Comparison of ENCODE assay signal across 1 cellular context in genomic region chr13:79913141-79913827, GRCh38.
TF ChIP-seq lines count a peak whose summit lies in the region.

No MANE protein-coding gene starts in this region.

TF ChIP-seq in HEK293, 187 proteins besides CTCF, POLR2A, EP300 and RAD21 (continued from another document):
- TF ChIP-seq ZNF488 (tag by site-specific recombination; IDR thresholded peaks at IDR 0.05) (no peak), REST (tag by site-specific recombination; IDR thresholded peaks at IDR 0.05) (no peak), ZNF660 (tag by site-specific recombination; IDR thresholded peaks at IDR 0.05) (no peak), ZNF184 (tag by site-specific recombination; IDR thresholded peaks at IDR 0.05) (0 out of 2 replicates have a peak, but pooled peaks have one; percentile 28), ZBTB17 (tag by site-specific recombination; IDR thresholded peaks at IDR 0.05) (no peak), ZFP41 (tag by site-specific recombination; IDR thresholded peaks at IDR 0.05; ENCODE audit: borderline replicate concordance) (no peak), ZNF391 (tag by site-specific recombination; IDR thresholded peaks at IDR 0.05; ENCODE audit: borderline replicate concordance, low read depth) (no peak), PRDM4 (tag by site-specific recombination; IDR thresholded peaks at IDR 0.05) (peak; percentile 81), ZNF521 (tag by site-specific recombination; IDR thresholded peaks at IDR 0.05) (no peak), ZNF555 (tag by site-specific recombination; conservative IDR thresholded peaks at IDR 0.05) (no peak), ZNF792 (tag by site-specific recombination; IDR thresholded peaks at IDR 0.05) (no peak), ZNF558 (tag by site-specific recombination; IDR thresholded peaks at IDR 0.05) (no peak), ZNF473 (tag by site-specific recombination; IDR thresholded peaks at IDR 0.05) (no peak), ZNF791 (tag by site-specific recombination; IDR thresholded peaks at IDR 0.05) (no peak), KLF7 (tag by site-specific recombination; IDR thresholded peaks at IDR 0.05; ENCODE audit: borderline replicate concordance) (no peak), HIC1 (tag by site-specific recombination; IDR thresholded peaks at IDR 0.05) (peak; percentile 72), ZNF777 (tag by site-specific recombination; IDR thresholded peaks at IDR 0.05; ENCODE audit: borderline replicate concordance) (no peak), MYNN (tag by site-specific recombination; IDR thresholded peaks at IDR 0.05; ENCODE audit: borderline replicate concordance) (no peak), ZNF423 (tag by site-specific recombination; IDR thresholded peaks at IDR 0.05) (no peak), ZNF23 (tag by site-specific recombination; IDR thresholded peaks at IDR 0.05; ENCODE audit: borderline replicate concordance) (no peak), ZNF621 (tag by site-specific recombination; IDR thresholded peaks at IDR 0.05) (no peak), ZNF341 (tag by site-specific recombination; IDR thresholded peaks at IDR 0.05; ENCODE audit: low read depth) (no peak), TCF7L2 (IDR thresholded peaks at IDR 0.05; ENCODE audit: borderline replicate concordance, low read depth, low read length) (peak; percentile 86), ELK4 (IDR thresholded peaks at IDR 0.05; ENCODE audit: borderline replicate concordance, low read depth, low read length) (no peak), ZNF335 (tag by site-specific recombination; conservative IDR thresholded peaks at IDR 0.05) (no peak), ZBTB21 (tag by site-specific recombination; IDR thresholded peaks at IDR 0.05) (no peak), KLF16 (tag by site-specific recombination; IDR thresholded peaks at IDR 0.05) (no peak), ZBTB10 (tag by site-specific recombination; IDR thresholded peaks at IDR 0.05) (no peak), TRIM28 (IDR thresholded peaks at IDR 0.05; ENCODE audit: borderline replicate concordance, low read length) (peak; percentile 68; the same call in 1 of the 2 replicates), GLI2 (tag by site-specific recombination; IDR thresholded peaks at IDR 0.05; ENCODE audit: borderline replicate concordance, low read depth) (peak; percentile 67; the same call in 1 of the 2 replicates), ZNF654 (tag by site-specific recombination; IDR thresholded peaks at IDR 0.05; ENCODE audit: low read depth) (no peak), ZNF549 (tag by site-specific recombination; IDR thresholded peaks at IDR 0.05) (no peak), REPIN1 (tag by site-specific recombination; IDR thresholded peaks at IDR 0.05; ENCODE audit: low read depth) (no peak), ZNF394 (tag by site-specific recombination; IDR thresholded peaks at IDR 0.05; ENCODE audit: borderline replicate concordance) (no peak), SP7 (tag by site-specific recombination; IDR thresholded peaks at IDR 0.05) (0 out of 2 replicates have a peak, but pooled peaks have one; percentile 20), ZNF18 (tag by site-specific recombination; IDR thresholded peaks at IDR 0.05) (0 out of 2 replicates have a peak, but pooled peaks have one; percentile 37), KLF8 (tag by site-specific recombination; IDR thresholded peaks at IDR 0.05) (peak; percentile 26; the same call in 1 of the 2 replicates), ZNF623 (tag by site-specific recombination; IDR thresholded peaks at IDR 0.05) (no peak)
